In the genomic region with DNA sequence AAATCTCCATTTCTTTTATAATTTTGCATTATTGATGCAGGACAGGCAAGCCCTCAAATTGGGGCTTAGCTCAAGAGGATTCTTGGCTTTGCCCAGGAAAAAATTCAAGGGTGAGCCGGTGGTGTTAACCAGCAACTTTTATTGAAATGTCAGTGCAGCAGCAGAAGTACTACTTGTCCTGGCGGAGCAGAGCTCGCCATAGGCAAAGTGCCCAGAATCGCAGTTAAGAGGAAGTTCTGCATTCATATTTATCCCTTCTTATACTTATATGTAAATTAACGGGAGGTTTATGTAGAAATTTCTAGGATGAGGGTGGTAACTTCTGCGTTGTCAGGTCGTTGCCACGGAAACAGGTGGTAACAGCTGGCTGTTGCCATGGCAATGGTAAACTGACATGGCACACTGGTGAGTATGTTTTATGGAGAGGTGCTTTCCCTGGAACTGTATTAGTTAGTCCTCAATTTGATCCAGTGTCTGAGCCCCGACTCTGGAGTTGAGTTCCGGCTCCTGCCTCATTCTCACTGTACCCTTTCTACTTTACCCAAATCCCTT, we compare ENCODE assay signal across 12 cellular contexts.
DNase-seq lines count a peak whose midpoint lies in the region; ATAC-seq, FAIRE-seq and TF ChIP-seq lines count a peak whose summit lies in the region.
"Had no signal": no experiment of that assay in that cellular context is flagged by ENCODE, and none has a peak within 500 bp of the region (broad histone marks: within the 10 kb centered on the region; RNA-seq: fewer than 3 reads in every experiment).

No MANE protein-coding gene starts in this region.

- dilution Hi-C loops in endothelial cell of umbilical vein (cut with MboI; ENCODE audit: extremely low pct_ligation_motif_present, low sequenced_read_pairs), result no loop called here

- H3K27me3 Mint-ChIP-seq in H9 (ENCODE audit: low read depth), result no peaks in the 10 kb centered on the region

- H3K4me2 ChIP-seq in H9 (ENCODE audit: insufficient read depth, insufficient read length, low read length), result no peak overlapping the region
- no peak overlapping the region for H3K4me2 ChIP-seq in endothelial cell of umbilical vein (ENCODE audit: insufficient read depth, low read length)
- no peak overlapping the region for H3K4me2 ChIP-seq in mesendoderm (ENCODE audit: low read length)
- H3K4me2 ChIP-seq: BLaER1 treated with 17β-estradiol and CSF1 and Interleukin-3, amounts not matched to agents 10 nM and 100 nM had no signal

- TF ChIP-seq EP300 in ovary (IDR thresholded peaks at IDR 0.05), result no peak

- H3K4me1 ChIP-seq in H9 (ENCODE audit: insufficient read depth, low read length) (no peaks in the 10 kb centered on the region), endothelial cell of umbilical vein (ENCODE audit: control insufficient read depth, extremely low read depth, insufficient read depth, low read length) (no peaks in the 10 kb centered on the region), mesendoderm (ENCODE audit: control insufficient read depth, low read depth, low read length) (no peaks in the 10 kb centered on the region), ovary (ENCODE audit: insufficient read depth) (no peaks in the 10 kb centered on the region)
- H3K4me1 ChIP-seq: BLaER1 treated with 17β-estradiol and CSF1 and Interleukin-3, amounts not matched to agents 10 nM and 100 nM had no signal

- peak; percentile 40 for DNase-seq in H9
- DNase-seq in RKO (ENCODE audit: low spot score), result peak; percentile 25
- peak; percentile 3 for DNase-seq in endothelial cell of umbilical vein (ENCODE audit: low read depth, low spot score)
- peak; percentile 75 for DNase-seq in mesendoderm
- DNase-seq in ovary, result no peak
- no peak for DNase-seq in NCI-H146 treated with DMSO at 0.1 percent for 48 hours (lab: John Stamatoyannopoulos, UW; ENCODE audit: unreplicated experiment)
- no peak for DNase-seq in T-helper 1 cell
- DNase-seq: activated CD4-positive, alpha-beta T cell treated with anti-CD3 and anti-CD28 coated beads for 48 hours; NCI-H1930; sigmoid colon had no signal

- H2BK5ac ChIP-seq in H9 (ENCODE audit: insufficient read length, low read length), result no peak overlapping the region
- H2BK5ac ChIP-seq in mesendoderm (ENCODE audit: low read length), result no peak overlapping the region

- H4K20me1 ChIP-seq in H9 (ENCODE audit: control insufficient read depth, insufficient read depth, insufficient read length) (no peaks in the 10 kb centered on the region), endothelial cell of umbilical vein (replicated peaks; ENCODE audit: control insufficient read depth, extremely low read depth, insufficient read depth, low read length) (no peaks in the 10 kb centered on the region)
- H4K20me1 ChIP-seq: BLaER1 treated with 17β-estradiol and CSF1 and Interleukin-3, amounts not matched to agents 10 nM and 100 nM had no signal

- TF ChIP-seq CTCF in H9 (conservative IDR thresholded peaks at IDR 0.05) (no peak), endothelial cell of umbilical vein (IDR thresholded peaks at IDR 0.05; ENCODE audit: extremely low read depth in 1 of 2, insufficient read depth in 1 of 2, low read depth in 1 of 2, low read length in 2 of 2) (no peak), ovary (IDR thresholded peaks at IDR 0.05) (no peak)

- intact Hi-C loops in endothelial cell of umbilical vein (cut with micrococcal nuclease), result no loop called here
- intact Hi-C loops in ovary (cut with DNase I), result no loop called here

- no peak overlapping the region for H3K56ac ChIP-seq in H9 (ENCODE audit: insufficient read length, low read depth, low read length)
- H3K56ac ChIP-seq in mesendoderm (ENCODE audit: low read length), result no peak overlapping the region

- H3K27ac Mint-ChIP-seq in H9, result no peak overlapping the region

- H3K23me2 ChIP-seq in H9 (ENCODE audit: insufficient read length, low read depth, low read length, poor library complexity, severe bottlenecking), result no peaks in the 10 kb centered on the region

- H4K5ac ChIP-seq in H9 (ENCODE audit: insufficient read length, low read depth, low read length) (no peak overlapping the region), mesendoderm (ENCODE audit: low read length) (no peak overlapping the region)

- POLR2A ChIA-PET in endothelial cell of umbilical vein (lab: Charles Lee), result no interaction called here

- no peak overlapping the region for H2AFZ ChIP-seq in H9 (ENCODE audit: low read length)
- no peak overlapping the region for H2AFZ ChIP-seq in endothelial cell of umbilical vein (ENCODE audit: low read depth, low read length)

- H3K27ac ChIP-seq in H9 (ENCODE audit: insufficient read length, low read depth, low read length) (no peak overlapping the region), endothelial cell of umbilical vein (ENCODE audit: insufficient read depth, low read depth, low read length) (no peak overlapping the region), mesendoderm (ENCODE audit: low read depth, low read length) (no peak overlapping the region), ovary (no peak overlapping the region)
- H3K27ac ChIP-seq: BLaER1 treated with 17β-estradiol and CSF1 and Interleukin-3, amounts not matched to agents 10 nM and 100 nM; sigmoid colon had no signal

- CTCF ChIA-PET in endothelial cell of umbilical vein (lab: Charles Lee), result interaction anchor here (1.5 kb wide), 1 partner anchor 14 kb away, joined by 3 read pairs; no protein-coding TSS in a partner anchor

- H4K8ac ChIP-seq in H9 (replicated peaks; ENCODE audit: insufficient read length, low read depth, low read length) (no peak overlapping the region), mesendoderm (ENCODE audit: low read depth, low read length) (no peak overlapping the region)

- no peaks in the 10 kb centered on the region for H3K9me3 Mint-ChIP-seq in H9

- H3K36me3 Mint-ChIP-seq in H9 (ENCODE audit: insufficient read depth in 1 of 3, low read depth in 3 of 3), result no peaks in the 10 kb centered on the region

- H3K4me3 ChIP-seq in endothelial cell of umbilical vein (replicated peaks in 1 of 3; ENCODE audit: insufficient read depth in 1 of 3, low read depth in 1 of 3, low read length in 3 of 3) (no peak overlapping the region), mesendoderm (ENCODE audit: low read length) (no peak overlapping the region), ovary (no peak overlapping the region)
- H3K4me3 ChIP-seq: BLaER1 treated with 17β-estradiol and CSF1 and Interleukin-3, amounts not matched to agents 10 nM and 100 nM had no signal

- no peak overlapping the region for H3K18ac ChIP-seq in H9 (ENCODE audit: insufficient read length, low read depth, low read length)
- no peak overlapping the region for H3K18ac ChIP-seq in mesendoderm (ENCODE audit: low read length)

- H2BK15ac ChIP-seq in H9 (ENCODE audit: low read depth, low read length) (no peak overlapping the region), mesendoderm (replicated peaks; ENCODE audit: low read depth) (no peak overlapping the region)

- no peaks in the 10 kb centered on the region for H3K79me1 ChIP-seq in H9 (ENCODE audit: insufficient read depth, low read depth, low read length, poor library complexity, severe bottlenecking)
- H3K79me1 ChIP-seq in mesendoderm (ENCODE audit: low read length), result no peaks in the 10 kb centered on the region

- no peak overlapping the region for H3K4me3 Mint-ChIP-seq in H9

- H3K27me3 ChIP-seq in H9 (ENCODE audit: insufficient read depth, low read length), result no peaks in the 10 kb centered on the region
- H3K27me3 ChIP-seq in endothelial cell of umbilical vein (ENCODE audit: control insufficient read depth in 2 of 2, insufficient read depth in 2 of 2, low read length in 2 of 2), result no peaks in the 10 kb centered on the region
- no peaks in the 10 kb centered on the region for H3K27me3 ChIP-seq in mesendoderm (ENCODE audit: insufficient read depth, low read length, poor library complexity)
- no peaks in the 10 kb centered on the region for H3K27me3 ChIP-seq in ovary
- H3K27me3 ChIP-seq: BLaER1 treated with 17β-estradiol and CSF1 and Interleukin-3, amounts not matched to agents 10 nM and 100 nM; sigmoid colon had no signal

- H3K36me3 ChIP-seq in endothelial cell of umbilical vein (ENCODE audit: control insufficient read depth in 2 of 2, extremely low read depth in 1 of 2, insufficient read depth in 2 of 2, low read length in 2 of 2) (no peaks in the 10 kb centered on the region), mesendoderm (ENCODE audit: control insufficient read depth, insufficient read depth, low read length) (no peaks in the 10 kb centered on the region), ovary (no peaks in the 10 kb centered on the region)
- H3K36me3 ChIP-seq: BLaER1 treated with 17β-estradiol and CSF1 and Interleukin-3, amounts not matched to agents 10 nM and 100 nM; sigmoid colon had no signal

- H3K14ac ChIP-seq in H9 (ENCODE audit: insufficient read depth, low read length), result no peak overlapping the region

- no peak overlapping the region for H4K91ac ChIP-seq in H9 (ENCODE audit: insufficient read length, low read depth, low read length)

- BruUV-seq in endothelial cell of umbilical vein (replicated peaks; lab: Mats Ljungman, UMichigan), result no TSS peak

- H3K4ac ChIP-seq in H9 (ENCODE audit: low read depth, low read length) (no peak overlapping the region; the same call in 1 of the 2 replicates), mesendoderm (ENCODE audit: low read depth, low read length) (no peak overlapping the region)

- H3K23ac ChIP-seq in H9 (ENCODE audit: insufficient read length, low read depth, low read length) (no peak overlapping the region), mesendoderm (ENCODE audit: low read length) (no peak overlapping the region)

- TF ChIP-seq POLR2A in endothelial cell of umbilical vein (IDR thresholded peaks at IDR 0.05; ENCODE audit: low read depth, low read length) (no peak), ovary (IDR thresholded peaks at IDR 0.05) (no peak)

- no peak overlapping the region for H3K9ac ChIP-seq in H9 (ENCODE audit: extremely low read depth, insufficient read length, low read length)
- H3K9ac ChIP-seq in endothelial cell of umbilical vein (replicated peaks; ENCODE audit: extremely low read depth, insufficient read depth, low read length), result no peak overlapping the region
- no peak overlapping the region for H3K9ac ChIP-seq in mesendoderm (ENCODE audit: low read length)
- H3K9ac ChIP-seq: BLaER1 treated with 17β-estradiol and CSF1 and Interleukin-3, amounts not matched to agents 10 nM and 100 nM had no signal

- no peaks in the 10 kb centered on the region for H3K4me1 Mint-ChIP-seq in H9

- H3T11ph ChIP-seq in H9 (ENCODE audit: low read length), result peak overlapping the region; percentile 47

- WGBS in H9 (ENCODE audit: extremely low coverage, insufficient read length, low lambda C conversion rate), result no CpG with 5 or more reads among the region's 10 CpGs
- no CpG with 5 or more reads among the region's 10 CpGs for WGBS in mesendoderm (ENCODE audit: extremely low coverage, insufficient coverage, low lambda C conversion rate)
- 60 to 66% (median 65%) methylated on average over 10 of the region's 10 CpGs for WGBS in ovary, 3 donors

- H3K9me1 ChIP-seq in endothelial cell of umbilical vein (replicated peaks; ENCODE audit: control insufficient read depth, extremely low read depth, insufficient read depth, low read length), result no peaks in the 10 kb centered on the region

- H3K79me2 ChIP-seq in H9 (ENCODE audit: insufficient read depth, low read length), result no peaks in the 10 kb centered on the region
- no peaks in the 10 kb centered on the region for H3K79me2 ChIP-seq in endothelial cell of umbilical vein (ENCODE audit: control insufficient read depth, insufficient read depth, low read length)
- H3K79me2 ChIP-seq in mesendoderm (ENCODE audit: control insufficient read depth, insufficient read depth, low read length), result no peaks in the 10 kb centered on the region

- no peak for ATAC-seq in HG02870 (IDR thresholded peaks at IDR 0.05; ENCODE audit: unreplicated experiment)

- no peak overlapping the region for H2BK12ac ChIP-seq in H9 (ENCODE audit: insufficient read length, low read depth, low read length)

- no peaks in the 10 kb centered on the region for H3K9me3 ChIP-seq in H9 (ENCODE audit: control insufficient read depth, low read depth, low read length)
- H3K9me3 ChIP-seq in endothelial cell of umbilical vein (replicated peaks; ENCODE audit: control insufficient read depth, insufficient read depth, low read length), result no peaks in the 10 kb centered on the region
- H3K9me3 ChIP-seq in ovary, result no peaks in the 10 kb centered on the region
- H3K9me3 ChIP-seq: BLaER1 treated with 17β-estradiol and CSF1 and Interleukin-3, amounts not matched to agents 10 nM and 100 nM; sigmoid colon had no signal

- H2AK5ac ChIP-seq in H9 (ENCODE audit: insufficient read length, low read length) (no peak overlapping the region), mesendoderm (ENCODE audit: low read length) (no peak overlapping the region)

- H2BK120ac ChIP-seq in H9 (ENCODE audit: low read depth, low read length, poor library complexity, severe bottlenecking) (no peak overlapping the region), mesendoderm (ENCODE audit: low read depth, low read length) (no peak overlapping the region)

- no peak overlapping the region for H2BK20ac ChIP-seq in H9 (ENCODE audit: low read depth, low read length, poor library complexity, severe bottlenecking)

- FAIRE-seq in endothelial cell of umbilical vein (lab: Jason Lieb, UNC), result no peak

Comparison
In these comparisons a context has a peak if more than half of its experiments do, and no peak if none do; other contexts are left out.
1. DNase-seq: peak in H9 (single experiment), RKO (single experiment), endothelial cell of umbilical vein (single experiment) and mesendoderm (single experiment); none in ovary (0 of 5), NCI-H146 treated with DMSO at 0.1 percent for 48 hours (single experiment) and T-helper 1 cell (0 of 5).